8 cellular contexts compared by ENCODE assay signal in the genomic region with DNA sequence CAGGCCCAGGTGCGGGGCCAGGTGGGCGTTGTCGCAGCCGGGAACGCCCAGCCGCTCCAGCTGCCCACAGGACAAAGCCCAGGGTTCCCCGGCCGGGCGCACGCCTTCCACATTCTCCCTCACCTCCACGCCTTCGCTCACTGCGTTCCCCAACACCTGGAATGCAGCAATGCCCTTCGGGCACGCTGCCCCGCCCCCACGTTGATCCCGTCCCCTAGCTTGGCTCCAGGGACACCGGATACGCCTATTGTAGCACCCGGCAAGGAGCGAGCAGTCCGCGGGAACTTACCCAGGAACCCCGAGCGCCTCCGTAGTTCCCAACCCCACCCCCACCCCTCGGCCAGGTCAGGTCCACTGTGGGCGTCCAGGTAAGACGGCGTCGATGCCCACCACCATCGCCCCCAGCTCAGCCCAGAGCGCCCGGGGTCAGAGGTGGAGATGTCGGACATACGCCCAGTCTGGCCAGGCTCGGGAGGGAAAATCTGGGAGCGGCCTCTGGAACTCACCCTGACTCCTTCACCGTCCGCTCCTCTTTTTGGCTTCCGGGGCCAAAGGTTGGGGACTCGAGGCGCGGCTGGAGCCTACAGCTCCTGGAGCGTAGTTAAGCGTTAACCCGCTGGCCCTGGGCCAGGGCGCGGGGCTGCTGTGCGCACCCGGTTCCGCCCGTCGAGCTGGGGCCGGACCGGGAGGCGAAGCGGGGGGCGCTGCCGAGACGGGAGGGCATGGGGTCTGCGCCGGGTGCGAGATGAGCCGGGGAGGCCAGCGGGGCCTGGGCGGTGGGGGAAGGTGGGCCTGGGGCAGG. TPM values are rescaled to one million over a fixed set of nuclear protein-coding genes. Genes with fewer than 3 reads are reported as not detected.
A peak's percentile ranks its signal among the peaks of the same experiment; 100 is the strongest.
DNase-seq lines count a peak whose midpoint lies in the region; ATAC-seq and TF ChIP-seq lines count a peak whose summit lies in the region.

No MANE protein-coding gene starts in this region.

- H3K4me3 Mint-ChIP-seq in activated naive CD8-positive, alpha-beta T cell treated with anti-CD3 and anti-CD28 coated beads, Interleukin-2, amount 10 ng/mL, durations not matched to agents 7 days and 5 days = peak overlapping the region; percentile 72

- H3K9me3 ChIP-seq in MG63 = no peaks in the 10 kb centered on the region
- H3K9me3 ChIP-seq in iPS-18c (ENCODE audit: control insufficient read depth, insufficient read depth, low read length) = peaks cover 2% of the 10 kb centered on the region
- no peaks in the 10 kb centered on the region for H3K9me3 ChIP-seq in smooth muscle cell (replicated peaks; ENCODE audit: low read depth)

- WGBS in smooth muscle cell (ENCODE audit: low lambda C conversion rate) = under 1% methylated on average over 59 of the region's 68 CpGs

- H3K4me3 ChIP-seq in MG63 = peak overlapping the region; percentile 52
- H3K4me3 ChIP-seq in iPS-18c (ENCODE audit: insufficient read depth, low read depth, low read length) = peak overlapping the region; percentile 83
- peak overlapping the region; percentile 73 for H3K4me3 ChIP-seq in smooth muscle cell

- no peak overlapping the region for H3K27ac Mint-ChIP-seq in activated naive CD8-positive, alpha-beta T cell treated with anti-CD3 and anti-CD28 coated beads, Interleukin-2, amount 10 ng/mL, durations not matched to agents 7 days and 5 days

- H3K4me2 ChIP-seq in smooth muscle cell = peak overlapping the region; percentile 98

- no peak overlapping the region for H3K9ac ChIP-seq in smooth muscle cell (ENCODE audit: low read depth)

- H3K27ac ChIP-seq in smooth muscle cell (ENCODE audit: low read depth) = no peak overlapping the region

- POLR2A ChIA-PET in activated naive CD8-positive, alpha-beta T cell treated with anti-CD3 and anti-CD28 coated beads, Interleukin-2, amount 10 ng/mL, durations not matched to agents 7 days and 5 days (lab: Charles Lee) = interaction anchor here (0.6 to 0.9 kb wide), 2 partner anchors 8 to 36 kb away, joined by 3 read pairs; no protein-coding TSS in a partner anchor

- H3K27me3 ChIP-seq in MG63 (no peaks in the 10 kb centered on the region), smooth muscle cell (ENCODE audit: low read depth) (peaks cover 7% of the 10 kb centered on the region)

- peak; percentile 12 for DNase-seq in CD1c-positive myeloid dendritic cell (ENCODE audit: extremely low spot score)
- DNase-seq in MG63 = peak; percentile 36
- peak; percentile 36 for DNase-seq in activated naive CD8-positive, alpha-beta T cell treated with anti-CD3 and anti-CD28 coated beads, Interleukin-2, amount 10 ng/mL, durations not matched to agents 7 days and 5 days
- no peak for DNase-seq in smooth muscle cell (lab: John Stamatoyannopoulos, UW; ENCODE audit: unreplicated experiment)

- H3K27me3 Mint-ChIP-seq in activated naive CD8-positive, alpha-beta T cell treated with anti-CD3 and anti-CD28 coated beads, Interleukin-2, amount 10 ng/mL, durations not matched to agents 7 days and 5 days = peaks cover 19% of the 10 kb centered on the region

- H3K36me3 Mint-ChIP-seq in activated naive CD8-positive, alpha-beta T cell treated with anti-CD3 and anti-CD28 coated beads, Interleukin-2, amount 10 ng/mL, durations not matched to agents 7 days and 5 days = no peaks in the 10 kb centered on the region

- peaks cover 46% of the 10 kb centered on the region for H4K20me1 ChIP-seq in smooth muscle cell (ENCODE audit: low read depth)

- H3F3A ChIP-seq in smooth muscle cell (ENCODE audit: low read depth) = no peaks in the 10 kb centered on the region

- no peak for TF ChIP-seq CTCF in smooth muscle cell (IDR thresholded peaks at IDR 0.05; ENCODE audit: borderline replicate concordance, insufficient read depth, poor library complexity, severe bottlenecking)

- H3K4me1 Mint-ChIP-seq in activated naive CD8-positive, alpha-beta T cell treated with anti-CD3 and anti-CD28 coated beads, Interleukin-2, amount 10 ng/mL, durations not matched to agents 7 days and 5 days = peaks cover 1% of the 10 kb centered on the region

- H3K36me3 ChIP-seq in MG63 (no peaks in the 10 kb centered on the region; the same call in 1 of the 2 replicates), smooth muscle cell (ENCODE audit: low read depth) (no peaks in the 10 kb centered on the region)

- no peaks in the 10 kb centered on the region for H3K9me3 Mint-ChIP-seq in activated naive CD8-positive, alpha-beta T cell treated with anti-CD3 and anti-CD28 coated beads, Interleukin-2, amount 10 ng/mL, durations not matched to agents 7 days and 5 days

- peaks cover 21% of the 10 kb centered on the region for H3K79me2 ChIP-seq in smooth muscle cell (ENCODE audit: low read depth)

- no peak for ATAC-seq in activated naive CD8-positive, alpha-beta T cell treated with anti-CD3 and anti-CD28 coated beads, Interleukin-2, amount 10 ng/mL, durations not matched to agents 7 days and 5 days (ENCODE audit: low read depth)
- ATAC-seq in GM19351 (IDR thresholded peaks at IDR 0.05; ENCODE audit: unreplicated experiment) (no peak), HG03175 (IDR thresholded peaks at IDR 0.05; ENCODE audit: unreplicated experiment) (no peak), GM19467 (IDR thresholded peaks at IDR 0.05; ENCODE audit: unreplicated experiment) (no peak)

- peaks cover 18% of the 10 kb centered on the region for H3K4me1 ChIP-seq in smooth muscle cell (ENCODE audit: low read depth)

- H2AFZ ChIP-seq in smooth muscle cell (ENCODE audit: low read depth) = peak overlapping the region; percentile 91

RNA-seq across cellular contexts. Expression of gene CEP170B, which starts 0.6 kb away (rescaled TPM):
- total RNA-seq in MG63 (2014; rRNA removed; shearing (Covaris generic); ENCODE audit: low replicate concordance) = 7.5 and 13.6 TPM in 2 replicates
- total RNA-seq in activated naive CD8-positive, alpha-beta T cell treated with anti-CD3 and anti-CD28 coated beads, Interleukin-2, amount 10 ng/mL, durations not matched to agents 7 days and 5 days = 1 to 10 TPM; 5.7 to 6.3 TPM
- total RNA-seq in smooth muscle cell = 9.8 and 13.7 TPM in 2 replicates
- 5.9 and 7.9 TPM in 2 replicates for polyA plus RNA-seq in smooth muscle cell
